In genomic region chr15:67611803-67612369, GRCh38 we compare ENCODE assay signal across 1 cellular context.
TF ChIP-seq lines count a peak whose summit lies in the region.

No MANE protein-coding gene starts in this region.

TF ChIP-seq in HepG2, 621 proteins besides CTCF, POLR2A, EP300 and RAD21 (continued from another document):
- no peak for TF ChIP-seq TFDP1 (CRISPR knock-in tag; IDR thresholded peaks at IDR 0.05; ENCODE audit: borderline replicate concordance)
- no peak for TF ChIP-seq JARID2 (CRISPR knock-in tag; IDR thresholded peaks at IDR 0.05; ENCODE audit: insufficient replicate concordance)
- TF ChIP-seq ELF3 (CRISPR knock-in tag; IDR thresholded peaks at IDR 0.05), result peak; percentile 60; the same call in 1 of the 2 replicates
- no peak for TF ChIP-seq STAG1 (CRISPR knock-in tag; IDR thresholded peaks at IDR 0.05)
- TF ChIP-seq GTF2F1 (IDR thresholded peaks at IDR 0.05; ENCODE audit: low read length), result no peak
- no peak for TF ChIP-seq ZNF687 (CRISPR knock-in tag; IDR thresholded peaks at IDR 0.05)
- TF ChIP-seq BHLHE40 (IDR thresholded peaks at IDR 0.05; ENCODE audit: low read length), result no peak
- TF ChIP-seq ZMAT3 (CRISPR knock-in tag; conservative IDR thresholded peaks at IDR 0.05), result no peak
- TF ChIP-seq ZNF615 (CRISPR knock-in tag; IDR thresholded peaks at IDR 0.05; ENCODE audit: borderline replicate concordance), result no peak
- no peak for TF ChIP-seq GABPA (IDR thresholded peaks at IDR 0.05; ENCODE audit: low read depth, low read length)
- TF ChIP-seq GABPA (CRISPR knock-in tag; IDR thresholded peaks at IDR 0.05; ENCODE audit: low read depth), result no peak
- TF ChIP-seq MLLT10 (CRISPR knock-in tag; IDR thresholded peaks at IDR 0.05), result no peak
- no peak for TF ChIP-seq ZNF761 (CRISPR knock-in tag; conservative IDR thresholded peaks at IDR 0.05)
- TF ChIP-seq GFI1 (CRISPR knock-in tag; IDR thresholded peaks at IDR 0.05; ENCODE audit: borderline replicate concordance), result no peak
- TF ChIP-seq HOXD1 (CRISPR knock-in tag; IDR thresholded peaks at IDR 0.05), result no peak
- TF ChIP-seq SMAD9 (CRISPR knock-in tag; IDR thresholded peaks at IDR 0.05), result no peak
- TF ChIP-seq ARID2 (CRISPR knock-in tag; IDR thresholded peaks at IDR 0.05; ENCODE audit: borderline replicate concordance), result no peak
- no peak for TF ChIP-seq MTF1 (CRISPR knock-in tag; IDR thresholded peaks at IDR 0.05)
- TF ChIP-seq MXI1 (IDR thresholded peaks at IDR 0.05; ENCODE audit: borderline replicate concordance, low read depth, low read length), result peak; percentile 1; the same call in 1 of the 3 replicates
- no peak for TF ChIP-seq ZNF326 (CRISPR knock-in tag; IDR thresholded peaks at IDR 0.05; ENCODE audit: borderline replicate concordance)
- peak; percentile 40; the same call in 1 of the 2 replicates for TF ChIP-seq SOX5 (CRISPR knock-in tag; IDR thresholded peaks at IDR 0.05; ENCODE audit: borderline replicate concordance)
- TF ChIP-seq ATF5 (CRISPR knock-in tag; IDR thresholded peaks at IDR 0.05; ENCODE audit: low read depth), result no peak
- no peak for TF ChIP-seq PAF1 (CRISPR knock-in tag; IDR thresholded peaks at IDR 0.05)
- no peak for TF ChIP-seq GTF3A (CRISPR knock-in tag; conservative IDR thresholded peaks at IDR 0.05)
TF ChIP-seq in HepG2: peak in this region for 25.
